Comparison of ENCODE assay signal across 30 cellular contexts in genomic region chr12:54890339-54890738, GRCh38. TPM values are rescaled to one million over a fixed set of nuclear protein-coding genes. Genes with fewer than 3 reads are reported as not detected.
DNase-seq lines count a peak whose midpoint lies in the region; ATAC-seq, FAIRE-seq and TF ChIP-seq lines count a peak whose summit lies in the region.
"Had no signal": no experiment of that assay in that cellular context is flagged by ENCODE, and none has a peak within 500 bp of the region (broad histone marks: within the 10 kb centered on the region; RNA-seq: fewer than 3 reads in every experiment).

No MANE protein-coding gene starts in this region.

- CTCF ChIA-PET in activated CD8-positive, alpha-beta T cell treated with anti-CD3 and anti-CD28 coated beads for 36 hours (lab: Charles Lee): no interaction called here

- H3K27ac ChIP-seq in 22Rv1: peak overlapping the region; percentile 97
- H3K27ac ChIP-seq: BLaER1, epithelial cell of prostate, left ventricle myocardium inferior, upper lobe of right lung had no signal

- ATAC-seq in activated CD8-positive, alpha-beta T cell treated with anti-CD3 and anti-CD28 coated beads for 36 hours: no peak
- ATAC-seq: activated naive CD4-positive, alpha-beta T cell treated with anti-CD3 and anti-CD28 coated beads, Interleukin-2, amount 50 U/mL, for 72 hours; activated T-helper 17 cell treated with anti-CD3 and anti-CD28 coated beads, Interleukin-2, amount 50 U/mL, for 72 hours; sciatic nerve; upper lobe of right lung had no signal

- peaks cover 2% of the 10 kb centered on the region for H3K27me3 Mint-ChIP-seq in activated CD8-positive, alpha-beta T cell treated with anti-CD3 and anti-CD28 coated beads for 36 hours

- no peaks in the 10 kb centered on the region for H3K36me3 ChIP-seq in bronchial epithelial cell (ENCODE audit: control insufficient read depth, insufficient read depth, low read length)
- no peaks in the 10 kb centered on the region for H3K36me3 ChIP-seq in MG63
- H3K36me3 ChIP-seq: BLaER1, left ventricle myocardium inferior, upper lobe of right lung had no signal

- H3K9me3 ChIP-seq in MG63: no peaks in the 10 kb centered on the region
- H3K9me3 ChIP-seq: BLaER1, left ventricle myocardium inferior, upper lobe of right lung had no signal

- no peaks in the 10 kb centered on the region for H3K4me1 Mint-ChIP-seq in activated CD8-positive, alpha-beta T cell treated with anti-CD3 and anti-CD28 coated beads for 36 hours (ENCODE audit: low read depth)
- H3K4me1 Mint-ChIP-seq: activated T-helper 17 cell treated with anti-CD3 and anti-CD28 coated beads, Interleukin-2, amount 50 U/mL, for 72 hours; nephron had no signal

- intact Hi-C loops in activated CD8-positive, alpha-beta T cell treated with anti-CD3 and anti-CD28 coated beads for 36 hours (cut with micrococcal nuclease): no loop called here

- H3K4me3 Mint-ChIP-seq in activated CD8-positive, alpha-beta T cell treated with anti-CD3 and anti-CD28 coated beads for 36 hours: no peak overlapping the region
- H3K4me3 Mint-ChIP-seq: activated T-helper 17 cell treated with anti-CD3 and anti-CD28 coated beads, Interleukin-2, amount 50 U/mL, for 72 hours; nephron had no signal

- POLR2A ChIA-PET in activated CD8-positive, alpha-beta T cell treated with anti-CD3 and anti-CD28 coated beads for 36 hours (lab: Charles Lee): no interaction called here

- TF ChIP-seq CTCF in 22Rv1 (IDR thresholded peaks at IDR 0.05): no peak
- no peak for TF ChIP-seq CTCF in bronchial epithelial cell (IDR thresholded peaks at IDR 0.05; ENCODE audit: insufficient read depth, low read length, severe bottlenecking)
- no peak for TF ChIP-seq CTCF in activated CD8-positive, alpha-beta T cell treated with anti-CD3 and anti-CD28 coated beads for 36 hours (IDR thresholded peaks at IDR 0.05)

- H3K9me3 Mint-ChIP-seq in activated CD8-positive, alpha-beta T cell treated with anti-CD3 and anti-CD28 coated beads for 36 hours: no peaks in the 10 kb centered on the region
- H3K9me3 Mint-ChIP-seq: activated T-helper 17 cell treated with anti-CD3 and anti-CD28 coated beads, Interleukin-2, amount 50 U/mL, for 72 hours; nephron had no signal

- no peaks in the 10 kb centered on the region for H3K27me3 ChIP-seq in bronchial epithelial cell (ENCODE audit: control insufficient read depth, insufficient read depth, low read length)
- no peaks in the 10 kb centered on the region for H3K27me3 ChIP-seq in MG63
- H3K27me3 ChIP-seq: BLaER1, upper lobe of right lung had no signal

- H3K36me3 Mint-ChIP-seq in activated CD8-positive, alpha-beta T cell treated with anti-CD3 and anti-CD28 coated beads for 36 hours (ENCODE audit: low read depth): no peaks in the 10 kb centered on the region
- H3K36me3 Mint-ChIP-seq: activated naive CD4-positive, alpha-beta T cell treated with anti-CD3 and anti-CD28 coated beads, Interleukin-2, amount 50 U/mL, for 72 hours had no signal

- DNase-seq in NCI-H1417 (lab: John Stamatoyannopoulos, UW) (peak; percentile 43 to 76 (median 72)), NCI-H345 treated with DMSO at 0.1 percent for 48 hours (lab: John Stamatoyannopoulos, UW; ENCODE audit: unreplicated experiment) (peak; percentile 73), bronchial epithelial cell (ENCODE audit: low read depth) (peak; percentile 20), MV-4-11 (lab: John Stamatoyannopoulos, UW) (no peak), NCI-H446 (lab: John Stamatoyannopoulos, UW) (no peak), MG63 (no peak)
- DNase-seq in activated CD8-positive, alpha-beta T cell treated with anti-CD3 and anti-CD28 coated beads for 36 hours: no peak
- DNase-seq: activated CD4-positive, alpha-beta T cell treated with anti-CD3 and anti-CD28 coated beads for 48 hours; aorta; central memory CD4-positive, alpha-beta T cell; foreskin fibroblast; IMR-90; left ventricle myocardium inferior; NCI-H1930; posterior cingulate gyrus; stimulated activated CD4-positive, alpha-beta T cell treated with anti-CD3 and anti-CD28 coated beads, Interleukin-15, amount 100 ng/mL, for 24 hours; T-helper 2 cell; upper lobe of right lung had no signal

- no peak for FAIRE-seq in bronchial epithelial cell (lab: Jason Lieb, UNC)
- FAIRE-seq: D721Med, G401.6, H54 had no signal

- no peak overlapping the region for H3K4me3 ChIP-seq in bronchial epithelial cell (ENCODE audit: low read depth, low read length)
- no peak overlapping the region for H3K4me3 ChIP-seq in MG63
- H3K4me3 ChIP-seq: BLaER1, left ventricle myocardium inferior, upper lobe of right lung had no signal

- H3K27ac Mint-ChIP-seq in activated CD8-positive, alpha-beta T cell treated with anti-CD3 and anti-CD28 coated beads for 36 hours: no peak overlapping the region
- H3K27ac Mint-ChIP-seq: activated naive CD4-positive, alpha-beta T cell treated with anti-CD3 and anti-CD28 coated beads, Interleukin-2, amount 50 U/mL, for 72 hours; activated T-helper 17 cell treated with anti-CD3 and anti-CD28 coated beads, Interleukin-2, amount 50 U/mL, for 72 hours; nephron had no signal

RNA-seq across cellular contexts. Expression of gene MUCL1, which starts 36.0 kb away (rescaled TPM):
- not detected in 2 replicates for total RNA-seq in bronchial epithelial cell
- not detected for total RNA-seq in activated CD8-positive, alpha-beta T cell treated with anti-CD3 and anti-CD28 coated beads for 36 hours
- not detected in 2 replicates for total RNA-seq in MG63 (2014; rRNA removed; shearing (Covaris generic); ENCODE audit: low replicate concordance)
- total RNA-seq: A673; activated T-helper 17 cell treated with anti-CD3 and anti-CD28 coated beads, Interleukin-2, amount 50 U/mL, for 72 hours; aorta; IMR-90; left ventricle myocardium inferior; sciatic nerve; SK-MEL-5; upper lobe of right lung had no signal

Comparison
In these comparisons a context has a peak if more than half of its experiments do, and no peak if none do; other contexts are left out.
1. DNase-seq: peak in NCI-H1417 (3 of 3), NCI-H345 treated with DMSO at 0.1 percent for 48 hours (single experiment) and bronchial epithelial cell (single experiment); none in MV-4-11 (single experiment), activated CD8-positive, alpha-beta T cell treated with anti-CD3 and anti-CD28 coated beads for 36 hours (single experiment), NCI-H446 (0 of 2) and MG63 (single experiment).